In genomic region chr5:132736853-132737833, GRCh38 we compare ENCODE assay signal across 8 cellular contexts. TPM values are rescaled to one million over a fixed set of nuclear protein-coding genes. Genes with fewer than 3 reads are reported as not detected.
DNase-seq lines count a peak whose midpoint lies in the region; TF ChIP-seq lines count a peak whose summit lies in the region.

KIF3A (minus strand) TSS chr5:132737546; CDS start chr5:132737419, 127 bp downstream.

- peaks cover 0 to 3% of the 10 kb centered on the region in 2 experiments; a peak in 1 of 5 replicates for H3K9me3 Mint-ChIP-seq in H9

- no peak within 1 kb of the TSS for H3K27ac Mint-ChIP-seq in H9

- TF ChIP-seq POLR2A in stomach (IDR thresholded peaks at IDR 0.05) = no peak

- no peak within 1 kb of the TSS for H3K18ac ChIP-seq in H9 (ENCODE audit: insufficient read length, low read depth, low read length)

- H3K9me3 ChIP-seq in H9 (ENCODE audit: control insufficient read depth, low read depth, low read length) = no peaks in the 10 kb centered on the region
- H3K9me3 ChIP-seq in MG63 = no peaks in the 10 kb centered on the region
- H3K9me3 ChIP-seq in neural cell (ENCODE audit: low read length) = no peaks in the 10 kb centered on the region
- H3K9me3 ChIP-seq in stomach = no peaks in the 10 kb centered on the region

- intact Hi-C loops in stomach (cut with DNase I; ENCODE audit: low total_unique reads) = no loop called here

- H3K36me3 Mint-ChIP-seq in H9 (ENCODE audit: insufficient read depth in 1 of 3, low read depth in 3 of 3) = peaks cover 0 to 5% (median 4%) of the 10 kb centered on the region in 3 experiments; a peak in 3 of 7 replicates

- peak within 1 kb of the TSS; percentile 77 for H3K4me2 ChIP-seq in H9 (ENCODE audit: insufficient read depth, insufficient read length, low read length)
- H3K4me2 ChIP-seq in neural cell (ENCODE audit: low read length) = peak within 1 kb of the TSS; percentile 98

- no peak within 1 kb of the TSS for H3K27ac ChIP-seq in H9 (ENCODE audit: insufficient read length, low read depth, low read length)
- H3K27ac ChIP-seq in neural cell (ENCODE audit: low read length) = peak within 1 kb of the TSS; percentile 87
- H3K27ac ChIP-seq in stomach = peak within 1 kb of the TSS; percentile 69 to 87 (median 83)

- no peaks in the 10 kb centered on the region for H3K9me2 ChIP-seq in neural cell (ENCODE audit: insufficient read depth, low read length)

- no peak within 1 kb of the TSS for H4K5ac ChIP-seq in H9 (ENCODE audit: insufficient read length, low read depth, low read length)

- no peak within 1 kb of the TSS for H4K91ac ChIP-seq in H9 (ENCODE audit: insufficient read length, low read depth, low read length)

- H2BK120ac ChIP-seq in H9 (ENCODE audit: low read depth, low read length, poor library complexity, severe bottlenecking) = no peak within 1 kb of the TSS

- no peaks in the 10 kb centered on the region for H3K79me1 ChIP-seq in H9 (ENCODE audit: insufficient read depth, low read depth, low read length, poor library complexity, severe bottlenecking)

- DNase-seq in G401 (ENCODE audit: low spot score) = peak; percentile 98
- DNase-seq in H9 = peak; percentile 99
- DNase-seq in MG63 = peak; percentile 98
- DNase-seq in SHP77 treated with DMSO at 0.1 percent for 48 hours (lab: John Stamatoyannopoulos, UW) = peak; percentile 87
- DNase-seq in activated effector memory CD4-positive, alpha-beta T cell treated with anti-CD3 and anti-CD28 coated beads, Interleukin-2, amount 50 U/mL, for 16 hours = peak; percentile 100
- DNase-seq in fibroblast of villous mesenchyme (ENCODE audit: low read depth) = peak; percentile 94
- DNase-seq in stomach = peak; percentile 98

- WGBS in H9 (ENCODE audit: extremely low coverage, insufficient read length, low lambda C conversion rate) = no CpG with 5 or more reads among the region's 81 CpGs
- 1 to 2% (median 1%) methylated on average over 17 to 81 of the region's 81 CpGs for WGBS in stomach, 5 donors

- no peak within 1 kb of the TSS for H3K14ac ChIP-seq in H9 (ENCODE audit: insufficient read depth, low read length)

- in situ Hi-C loops in G401 (cut with HindIII; ENCODE audit: low sequenced_read_pairs) = no loop called here

- no peak within 1 kb of the TSS for H2BK12ac ChIP-seq in H9 (ENCODE audit: insufficient read length, low read depth, low read length)

- H3K27me3 Mint-ChIP-seq in H9 (ENCODE audit: low read depth) = peaks cover 13% of the 10 kb centered on the region

- H2BK15ac ChIP-seq in H9 (ENCODE audit: low read depth, low read length) = no peak within 1 kb of the TSS

- H3K9ac ChIP-seq in H9 (ENCODE audit: extremely low read depth, insufficient read length, low read length) (no peak within 1 kb of the TSS), neural cell (ENCODE audit: low read length) (peak within 1 kb of the TSS; percentile 86)

- H3K36me3 ChIP-seq in MG63 = peaks cover 6% of the 10 kb centered on the region; the same call in 1 of the 2 replicates
- no peaks in the 10 kb centered on the region for H3K36me3 ChIP-seq in neural cell (ENCODE audit: insufficient read depth, low read length)
- peaks cover 0 to 4% (median 2%) of the 10 kb centered on the region in 4 donors for H3K36me3 ChIP-seq in stomach

- H4K8ac ChIP-seq in H9 (replicated peaks; ENCODE audit: insufficient read length, low read depth, low read length) = no peak within 1 kb of the TSS

- no peaks in the 10 kb centered on the region for H3F3A ChIP-seq in neural cell (ENCODE audit: insufficient read depth, low read length, poor library complexity, severe bottlenecking)

- no peak; the same call in 2 of the 3 replicates for TF ChIP-seq CTCF in H9 (conservative IDR thresholded peaks at IDR 0.05)
- TF ChIP-seq CTCF in fibroblast of villous mesenchyme (IDR thresholded peaks at IDR 0.05; ENCODE audit: insufficient read depth, low read depth, low read length) = no peak
- peak; percentile 37 for TF ChIP-seq CTCF in neural cell (IDR thresholded peaks at IDR 0.05; ENCODE audit: poor library complexity, severe bottlenecking)
- TF ChIP-seq CTCF in stomach (IDR thresholded peaks at IDR 0.05) = peak in 2 of 7 experiments; percentile 11 to 17

- H3K23me2 ChIP-seq in H9 (ENCODE audit: insufficient read length, low read depth, low read length, poor library complexity, severe bottlenecking) = no peaks in the 10 kb centered on the region

- H3K79me2 ChIP-seq in H9 (ENCODE audit: insufficient read depth, low read length) = no peaks in the 10 kb centered on the region
- H3K79me2 ChIP-seq in neural cell (replicated peaks; ENCODE audit: insufficient read depth, low read length) = peaks cover 42% of the 10 kb centered on the region

- no peak within 1 kb of the TSS for H3K4ac ChIP-seq in H9 (ENCODE audit: low read depth, low read length)

- no peak within 1 kb of the TSS for H2BK20ac ChIP-seq in H9 (ENCODE audit: low read depth, low read length, poor library complexity, severe bottlenecking)

- no peak within 1 kb of the TSS for H2AK5ac ChIP-seq in H9 (ENCODE audit: insufficient read length, low read length)

- no peak within 1 kb of the TSS for H2BK5ac ChIP-seq in H9 (ENCODE audit: insufficient read length, low read length)

- H3K4me3 ChIP-seq in MG63 (peak within 1 kb of the TSS; percentile 94), fibroblast of villous mesenchyme (ENCODE audit: low read depth, low read length) (peak within 1 kb of the TSS; percentile 94), neural cell (ENCODE audit: low read length) (peak within 1 kb of the TSS; percentile 86), stomach (peak within 1 kb of the TSS; percentile 79 to 98 (median 92))

- H3K56ac ChIP-seq in H9 (ENCODE audit: insufficient read length, low read depth, low read length) = no peak within 1 kb of the TSS

- TF ChIP-seq RAD21 in neural cell (conservative IDR thresholded peaks at IDR 0.05) = peak; percentile 37

- no peak within 1 kb of the TSS for H3T11ph ChIP-seq in H9 (ENCODE audit: low read length)

- no peaks in the 10 kb centered on the region for H4K20me1 ChIP-seq in H9 (ENCODE audit: control insufficient read depth, insufficient read depth, insufficient read length)
- peaks cover 4% of the 10 kb centered on the region for H4K20me1 ChIP-seq in neural cell (ENCODE audit: insufficient read depth)

- no peak within 1 kb of the TSS for H3K23ac ChIP-seq in H9 (ENCODE audit: insufficient read length, low read depth, low read length)

- no peak for TF ChIP-seq EP300 in neural cell (conservative IDR thresholded peaks at IDR 0.05; ENCODE audit: poor library complexity, severe bottlenecking)
- no peak for TF ChIP-seq EP300 in stomach (IDR thresholded peaks at IDR 0.05)

- H3K4me1 Mint-ChIP-seq in H9 = peaks cover 7 to 15% of the 10 kb centered on the region in 2 experiments

- no peaks in the 10 kb centered on the region for H3K27me3 ChIP-seq in H9 (ENCODE audit: insufficient read depth, low read length)
- peaks cover 4% of the 10 kb centered on the region for H3K27me3 ChIP-seq in MG63
- no peaks in the 10 kb centered on the region for H3K27me3 ChIP-seq in neural cell (ENCODE audit: insufficient read depth, low read depth, low read length)
- peaks cover 0 to 6% (median 0%) of the 10 kb centered on the region in 3 donors for H3K27me3 ChIP-seq in stomach

- H2AFZ ChIP-seq in H9 (ENCODE audit: low read length) (no peak within 1 kb of the TSS), neural cell (ENCODE audit: low read depth, low read length) (peak within 1 kb of the TSS; percentile 91)

- peak within 1 kb of the TSS; percentile 79 to 87 for H3K4me3 Mint-ChIP-seq in H9

- H3K4me1 ChIP-seq in H9 (ENCODE audit: insufficient read depth, low read length) (no peaks in the 10 kb centered on the region), stomach (peaks cover 8 to 20% (median 15%) of the 10 kb centered on the region in 4 donors)

TF ChIP-seq in neural cell, 6 proteins besides CTCF, POLR2A, EP300 and RAD21:
- peak; percentile 73 for TF ChIP-seq MXI1 (conservative IDR thresholded peaks at IDR 0.05; ENCODE audit: poor library complexity, severe bottlenecking)
- peak; percentile 52 for TF ChIP-seq SMC3 (conservative IDR thresholded peaks at IDR 0.05; ENCODE audit: poor library complexity)
- peak; percentile 99 for TF ChIP-seq POLR2AphosphoS5 (IDR thresholded peaks at IDR 0.05)
- TF ChIP-seq, protein P1, sequence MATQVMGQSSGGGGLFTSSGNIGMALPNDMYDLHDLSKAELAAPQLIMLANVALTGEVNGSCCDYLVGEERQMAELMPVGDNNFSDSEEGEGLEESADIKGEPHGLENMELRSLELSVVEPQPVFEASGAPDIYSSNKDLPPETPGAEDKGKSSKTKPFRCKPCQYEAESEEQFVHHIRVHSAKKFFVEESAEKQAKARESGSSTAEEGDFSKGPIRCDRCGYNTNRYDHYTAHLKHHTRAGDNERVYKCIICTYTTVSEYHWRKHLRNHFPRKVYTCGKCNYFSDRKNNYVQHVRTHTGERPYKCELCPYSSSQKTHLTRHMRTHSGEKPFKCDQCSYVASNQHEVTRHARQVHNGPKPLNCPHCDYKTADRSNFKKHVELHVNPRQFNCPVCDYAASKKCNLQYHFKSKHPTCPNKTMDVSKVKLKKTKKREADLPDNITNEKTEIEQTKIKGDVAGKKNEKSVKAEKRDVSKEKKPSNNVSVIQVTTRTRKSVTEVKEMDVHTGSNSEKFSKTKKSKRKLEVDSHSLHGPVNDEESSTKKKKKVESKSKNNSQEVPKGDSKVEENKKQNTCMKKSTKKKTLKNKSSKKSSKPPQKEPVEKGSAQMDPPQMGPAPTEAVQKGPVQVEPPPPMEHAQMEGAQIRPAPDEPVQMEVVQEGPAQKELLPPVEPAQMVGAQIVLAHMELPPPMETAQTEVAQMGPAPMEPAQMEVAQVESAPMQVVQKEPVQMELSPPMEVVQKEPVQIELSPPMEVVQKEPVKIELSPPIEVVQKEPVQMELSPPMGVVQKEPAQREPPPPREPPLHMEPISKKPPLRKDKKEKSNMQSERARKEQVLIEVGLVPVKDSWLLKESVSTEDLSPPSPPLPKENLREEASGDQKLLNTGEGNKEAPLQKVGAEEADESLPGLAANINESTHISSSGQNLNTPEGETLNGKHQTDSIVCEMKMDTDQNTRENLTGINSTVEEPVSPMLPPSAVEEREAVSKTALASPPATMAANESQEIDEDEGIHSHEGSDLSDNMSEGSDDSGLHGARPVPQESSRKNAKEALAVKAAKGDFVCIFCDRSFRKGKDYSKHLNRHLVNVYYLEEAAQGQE (IDR thresholded peaks at IDR 0.05; ENCODE audit: borderline replicate concordance) = peak; percentile 73
- TF ChIP-seq EZH2 (IDR thresholded peaks at IDR 0.05; ENCODE audit: borderline replicate concordance, insufficient read depth, low read length, poor library complexity, severe bottlenecking) = no peak
- TF ChIP-seq TAF1 (IDR thresholded peaks at IDR 0.05; ENCODE audit: low read depth) = peak; percentile 65

RNA-seq across cellular contexts. Expression of gene KIF3A, which starts in this region (rescaled TPM):
- 1.4 and 6.4 TPM in 2 replicates for total RNA-seq in G401 (2014; rRNA removed; shearing (Covaris generic))
- total RNA-seq in H9 (2021) (12.9 and 13.2 TPM in 2 replicates), fibroblast of villous mesenchyme (9.7 and 13.0 TPM in 2 replicates), stomach (10 to 100 TPM in 1 of 5 donors, 1 to 10 TPM in 3, under 1 TPM in 1; 0.58 to 19.3 (median 8.5) TPM)
- 5.3 and 6.2 TPM in 2 replicates for total RNA-seq in MG63 (2014; rRNA removed; shearing (Covaris generic); ENCODE audit: low replicate concordance)
- polyA plus RNA-seq in neural cell (84.6 and 94.4 TPM in 2 replicates), stomach (1 to 10 TPM; 1.5 to 3.8 (median 2.1) TPM)
- 163 and 187 TPM in 2 replicates for polyA minus RNA-seq in neural cell

Comparison
In these comparisons a context has a peak if more than half of its experiments do, and no peak if none do; other contexts are left out.
1. RNA of gene KIF3A (polyA plus RNA-seq): 84.6 to 94.4 TPM in neural cell; 1.5 to 3.8 TPM in stomach; every median in the first group is over 10 times any median in the second.
2. Peak in every context shown above with its lines, with median percentiles within 50 percentile points of each other: DNase-seq and H3K4me3 ChIP-seq.